Comparison of ENCODE assay signal across 19 cellular contexts in genomic region chr10:12022580-12023257, GRCh38. TPM values are rescaled to one million over a fixed set of nuclear protein-coding genes. Genes with fewer than 3 reads are reported as not detected.
A peak's percentile ranks its signal among the peaks of the same experiment; 100 is the strongest.
DNase-seq lines count a peak whose midpoint lies in the region; ATAC-seq and TF ChIP-seq lines count a peak whose summit lies in the region.
"Had no signal": no experiment of that assay in that cellular context is flagged by ENCODE, and none has a peak within 500 bp of the region (broad histone marks: within the 10 kb centered on the region; RNA-seq: fewer than 3 reads in every experiment).

No MANE protein-coding gene starts in this region.

- peak overlapping the region; percentile 24 for H3K27ac Mint-ChIP-seq in T-helper 17 cell
- H3K27ac Mint-ChIP-seq: endodermal cell had no signal

- ATAC-seq in T-helper 17 cell (peak; percentile 54), left lobe of liver (peak; percentile 44)
- ATAC-seq: sciatic nerve, upper lobe of right lung had no signal

- H3K9me2 ChIP-seq in Karpas-422 (replicated peaks; ENCODE audit: insufficient read depth, low read length) = no peaks in the 10 kb centered on the region

- POLR2A ChIA-PET in GM10248 (lab: Yijun Ruan, JAX) = no interaction called here

- no peak overlapping the region for H3K4me3 ChIP-seq in Karpas-422 (ENCODE audit: low read length)
- H3K4me3 ChIP-seq: cardiac muscle cell, upper lobe of right lung had no signal

- H3K36me3 ChIP-seq in Karpas-422 (ENCODE audit: insufficient read depth, low read length) = peaks cover 15% of the 10 kb centered on the region; the same call in 1 of the 2 replicates
- H3K36me3 ChIP-seq: cardiac muscle cell, upper lobe of right lung had no signal

- peak overlapping the region; percentile 12 for H3K4me3 Mint-ChIP-seq in T-helper 17 cell
- H3K4me3 Mint-ChIP-seq: endodermal cell had no signal

- H3K9ac ChIP-seq in Karpas-422 (ENCODE audit: low read length) = no peak overlapping the region

- H3K4me1 ChIP-seq in Karpas-422 (ENCODE audit: low read length) = 0 out of 2 replicates have a peak, but pooled peaks cover 2% of the 10 kb centered on the region

- H3K4me2 ChIP-seq in Karpas-422 (ENCODE audit: low read depth, low read length, poor library complexity, severe bottlenecking) = no peak overlapping the region

- no peaks in the 10 kb centered on the region for H3K27me3 Mint-ChIP-seq in T-helper 17 cell

- H3K4me1 Mint-ChIP-seq in T-helper 17 cell = peaks cover 18% of the 10 kb centered on the region
- H3K4me1 Mint-ChIP-seq: endodermal cell had no signal

- H4K20me1 ChIP-seq in Karpas-422 (ENCODE audit: insufficient read depth, low read depth, low read length) = peaks cover 6% of the 10 kb centered on the region; the same call in 1 of the 2 replicates

- DNase-seq in NCI-H2029 treated with DMSO at 0.1 percent for 48 hours (lab: John Stamatoyannopoulos, UW) (peak; percentile 15), NCI-H2029 (lab: John Stamatoyannopoulos, UW) (no peak), GM10248 (ENCODE audit: extremely low spot score) (peak; percentile 34), T-helper 17 cell (no peak), left lobe of liver (ENCODE audit: low spot score) (no peak), GM19238 (ENCODE audit: insufficient read length, low spot score) (no peak), Karpas-422 (no peak), ureter (ENCODE audit: low spot score) (no peak)
- DNase-seq: 8988T; activated gamma-delta T cell treated with Interleukin-2 at 50 U/mL for 16 hours; endodermal cell; GDM1; IMR-90; NCI-H1417 treated with DMSO at 0.1 percent for 48 hours; NCI-H510A; stimulated activated CD4-positive, alpha-beta T cell treated with anti-CD3 and anti-CD28 coated beads, Interleukin-4, amount 100 ng/mL, for 24 hours; upper lobe of right lung had no signal

- no peak overlapping the region for H3K27ac ChIP-seq in Karpas-422 (ENCODE audit: low read length)
- H3K27ac ChIP-seq: cardiac muscle cell, upper lobe of right lung had no signal

- H3K9me3 ChIP-seq in T-helper 17 cell (ENCODE audit: control insufficient read depth, low read length, poor library complexity, severe bottlenecking) = no peaks in the 10 kb centered on the region
- no peaks in the 10 kb centered on the region for H3K9me3 ChIP-seq in Karpas-422 (ENCODE audit: low read length)
- H3K9me3 ChIP-seq: upper lobe of right lung had no signal

- CTCF ChIA-PET in GM10248 (lab: Yijun Ruan, JAX) = interaction anchor here (0.9 to 1.5 kb wide), 2 partner anchors 13 to 18 kb away, joined by 4 read pairs; no protein-coding TSS in a partner anchor

- TF ChIP-seq CTCF in GM10248 (IDR thresholded peaks at IDR 0.05; ENCODE audit: control extremely low read depth, extremely low read depth, low read depth, missing control alignments) = no peak

- H2AFZ ChIP-seq in Karpas-422 (ENCODE audit: low read length) = no peak overlapping the region

- peaks cover 95% of the 10 kb centered on the region for H3K79me2 ChIP-seq in Karpas-422 (ENCODE audit: low read length)

- no peaks in the 10 kb centered on the region for H3K27me3 ChIP-seq in Karpas-422 (ENCODE audit: low read length)
- H3K27me3 ChIP-seq: cardiac muscle cell, upper lobe of right lung had no signal

- no peaks in the 10 kb centered on the region for H3K36me3 Mint-ChIP-seq in T-helper 17 cell (ENCODE audit: low read depth)

RNA-seq across cellular contexts. Expression of gene UPF2, which starts 19.9 kb away (rescaled TPM):
- 10 to 100 TPM; 21.5 to 24.7 TPM for total RNA-seq in T-helper 17 cell
- total RNA-seq in left lobe of liver = 9.3 TPM
- total RNA-seq in Karpas-422 (2014; rRNA removed; shearing (Covaris generic); ENCODE audit: low replicate concordance) = 19.1 and 23.4 TPM in 2 replicates
- 25.6 TPM for total RNA-seq in ureter

RNA-seq across cellular contexts. Expression of gene DHTKD1, which starts 46.0 kb away (rescaled TPM):
- total RNA-seq in T-helper 17 cell (10 to 100 TPM in 1 of 2 donors, 1 to 10 TPM in 1; 8.9 to 10.3 TPM), left lobe of liver (171 TPM), ureter (25.4 TPM)
- 20.6 and 27.3 TPM in 2 replicates for total RNA-seq in Karpas-422 (2014; rRNA removed; shearing (Covaris generic); ENCODE audit: low replicate concordance)

Comparison
In these comparisons a context has a peak if more than half of its experiments do, and no peak if none do; other contexts are left out.
1. DNase-seq: peak in NCI-H2029 treated with DMSO at 0.1 percent for 48 hours (single experiment) and GM10248 (single experiment); none in NCI-H2029 (single experiment), T-helper 17 cell (0 of 3), left lobe of liver (single experiment), GM19238 (single experiment), Karpas-422 (single experiment) and ureter (single experiment).